Comparison of ENCODE assay signal across 1 cellular context in genomic region chr1:220797553-220797952, GRCh38.
TF ChIP-seq lines count a peak whose summit lies in the region.

No MANE protein-coding gene starts in this region.

TF ChIP-seq in K562, 482 proteins besides CTCF, POLR2A, EP300 and RAD21:
- TF ChIP-seq MEF2A (IDR thresholded peaks at IDR 0.05; ENCODE audit: control insufficient read depth, low read depth, low read length) (peak; percentile 66; the same call in 1 of the 2 replicates), C11orf30 (IDR thresholded peaks at IDR 0.05; ENCODE audit: low read depth) (0 out of 2 replicates have a peak, but pooled peaks have one; percentile 13), MEF2D (tag; conservative IDR thresholded peaks at IDR 0.05; ENCODE audit: low read depth) (peak; percentile 86), E2F4 (CRISPR knock-in tag; IDR thresholded peaks at IDR 0.05; ENCODE audit: low read depth) (no peak), ZNF785 (CRISPR knock-in tag; IDR thresholded peaks at IDR 0.05) (no peak), CHD4 (IDR thresholded peaks at IDR 0.05; ENCODE audit: insufficient read depth, insufficient replicate concordance, low read depth, low read length, poor library complexity, severe bottlenecking) (no peak)
